In the genomic region with DNA sequence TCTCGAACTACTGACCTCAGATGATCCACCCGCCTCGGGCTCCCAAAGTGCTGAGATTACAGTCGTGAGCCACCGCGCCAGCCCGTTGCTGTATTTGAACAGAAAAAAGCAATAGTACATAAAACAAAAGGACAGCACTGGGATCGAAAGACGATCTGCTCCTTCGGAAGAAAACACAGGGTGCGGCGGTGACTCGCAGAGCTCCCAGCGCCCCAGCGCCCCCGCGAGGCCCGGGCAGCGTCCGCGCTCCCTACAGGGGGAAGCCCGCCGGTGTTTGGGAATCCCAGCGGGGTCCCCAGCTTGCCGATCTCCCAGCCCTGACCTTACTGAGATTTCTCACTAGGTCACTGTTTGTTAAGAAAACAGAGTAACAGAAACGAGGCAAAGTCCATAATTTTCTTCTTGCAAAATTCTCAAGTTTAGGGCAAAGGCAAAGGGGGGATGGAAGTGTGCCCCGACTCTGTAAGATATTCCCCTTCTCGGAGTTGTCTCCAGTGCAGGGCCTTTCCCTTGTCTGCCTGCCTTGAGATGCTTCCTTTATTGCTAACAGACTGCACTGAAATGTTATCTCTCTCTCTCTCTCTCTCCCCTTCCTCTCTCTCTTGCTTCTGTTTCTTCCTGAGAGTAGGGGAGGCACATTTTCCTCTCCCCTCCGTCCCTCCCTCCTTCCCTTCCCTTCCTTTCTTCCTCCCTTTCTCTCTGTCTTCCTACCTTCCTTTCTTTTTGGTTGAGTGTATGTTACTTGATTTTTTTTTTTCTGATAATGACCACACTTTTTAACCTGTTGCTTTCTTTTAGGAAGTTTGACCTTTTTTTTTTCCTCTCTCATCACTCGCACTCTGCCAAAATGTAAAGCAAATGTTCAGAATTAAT, we compare ENCODE assay signal across 9 cellular contexts.
A peak's percentile ranks its signal among the peaks of the same experiment; 100 is the strongest.
DNase-seq lines count a peak whose midpoint lies in the region; ATAC-seq and TF ChIP-seq lines count a peak whose summit lies in the region.
"Had no signal": no experiment of that assay in that cellular context is flagged by ENCODE, and none has a peak within 500 bp of the region (broad histone marks: within the 10 kb centered on the region; RNA-seq: fewer than 3 reads in every experiment).

No MANE protein-coding gene starts in this region.

- no peaks in the 10 kb centered on the region for H3K9me3 ChIP-seq in psoas muscle

- H3K27ac ChIP-seq in KMS-11 = no peak overlapping the region
- peak overlapping the region; percentile 94 for H3K27ac ChIP-seq in psoas muscle
- H3K27ac ChIP-seq: C4-2B had no signal

- 10 to 24% (median 19%) methylated on average over 30 of the region's 30 CpGs for WGBS in psoas muscle, 3 donors

- intact Hi-C loops in left cardiac atrium (cut with DNase I) (no loop called here), psoas muscle (cut with DNase I) (loop anchor here (5.0 kb wide), 3 partner anchors 42 to 467 kb away; a partner anchor contains a TSS)

- no peak overlapping the region for H3K4me2 ChIP-seq in KMS-11

- ATAC-seq in activated naive CD4-positive, alpha-beta T cell treated with anti-CD3 and anti-CD28 coated beads, Interleukin-2, amount 50 U/mL, for 72 hours = peak; percentile 78 to 89
- ATAC-seq in left cardiac atrium = peak; percentile 89 to 92
- peak; percentile 78 to 87 (median 84) for ATAC-seq in psoas muscle

- no peak overlapping the region for H3K27ac Mint-ChIP-seq in activated naive CD4-positive, alpha-beta T cell treated with anti-CD3 and anti-CD28 coated beads, Interleukin-2, amount 50 U/mL, for 72 hours

- peak overlapping the region; percentile 67 for H2AFZ ChIP-seq in KMS-11 (ENCODE audit: low read depth)

- no peak overlapping the region for H3K4me3 ChIP-seq in KMS-11 (IDR thresholded peaks at IDR 0.05; ENCODE audit: insufficient read depth, low read depth, low read length)
- peak overlapping the region; percentile 68 for H3K4me3 ChIP-seq in psoas muscle

- no peaks in the 10 kb centered on the region for H3K36me3 Mint-ChIP-seq in activated naive CD4-positive, alpha-beta T cell treated with anti-CD3 and anti-CD28 coated beads, Interleukin-2, amount 50 U/mL, for 72 hours

- TF ChIP-seq CTCF in KMS-11 (conservative IDR thresholded peaks at IDR 0.05; ENCODE audit: low read depth, low read length) (0 out of 2 replicates have a peak, but pooled peaks have one; percentile 17), psoas muscle (IDR thresholded peaks at IDR 0.05) (peak; percentile 67)

- no peaks in the 10 kb centered on the region for H4K20me1 ChIP-seq in KMS-11 (ENCODE audit: insufficient read depth)

- no peaks in the 10 kb centered on the region for H3K27me3 ChIP-seq in KMS-11 (ENCODE audit: insufficient read depth, low read depth)
- no peaks in the 10 kb centered on the region for H3K27me3 ChIP-seq in psoas muscle (ENCODE audit: insufficient read depth in 3 of 3, low read length in 2 of 3)

- H3K9ac ChIP-seq in KMS-11 = peak overlapping the region; percentile 44; the same call in 1 of the 2 replicates

- H3K4me1 ChIP-seq in KMS-11 (ENCODE audit: low read depth, poor library complexity, severe bottlenecking) = no peaks in the 10 kb centered on the region
- H3K4me1 ChIP-seq in psoas muscle = peaks cover 36% of the 10 kb centered on the region

- DNase-seq in NCI-H2171 treated with DMSO at 0.1 percent for 48 hours (lab: John Stamatoyannopoulos, UW) (peak; percentile 22), NCI-H2171 (lab: John Stamatoyannopoulos, UW) (no peak), left cardiac atrium (peak; percentile 71), psoas muscle (peak; percentile 76 to 89), globus pallidus (ENCODE audit: low spot score) (no peak), NCI-H1436 treated with DMSO at 0.1 percent for 48 hours (lab: John Stamatoyannopoulos, UW) (no peak)
- peak; percentile 56 to 57 for DNase-seq in activated naive CD4-positive, alpha-beta T cell treated with anti-CD3 and anti-CD28 coated beads, Interleukin-2, amount 50 U/mL, for 72 hours (ENCODE audit: low spot score in 2 of 2)

- no peaks in the 10 kb centered on the region for H3K36me3 ChIP-seq in KMS-11 (ENCODE audit: insufficient read depth)
- no peaks in the 10 kb centered on the region for H3K36me3 ChIP-seq in psoas muscle (ENCODE audit: insufficient read depth in 1 of 2, low read depth in 1 of 2)

- no peaks in the 10 kb centered on the region for H3K79me2 ChIP-seq in KMS-11 (ENCODE audit: insufficient read depth, low read depth)

- no peaks in the 10 kb centered on the region for H3K9me3 Mint-ChIP-seq in activated naive CD4-positive, alpha-beta T cell treated with anti-CD3 and anti-CD28 coated beads, Interleukin-2, amount 50 U/mL, for 72 hours

Comparison
In these comparisons a context has a peak if more than half of its experiments do, and no peak if none do; other contexts are left out.
1. DNase-seq: peak in NCI-H2171 treated with DMSO at 0.1 percent for 48 hours (single experiment), activated naive CD4-positive, alpha-beta T cell treated with anti-CD3 and anti-CD28 coated beads, Interleukin-2, amount 50 U/mL, for 72 hours (2 of 2), left cardiac atrium (single experiment) and psoas muscle (2 of 2); none in NCI-H2171 (single experiment), globus pallidus (single experiment) and NCI-H1436 treated with DMSO at 0.1 percent for 48 hours (single experiment).
2. intact Hi-C loops: an anchor here in psoas muscle (5.0 kb wide); none called in left cardiac atrium.
3. Peak in every context shown above with its lines, with median percentiles within 50 percentile points of each other: ATAC-seq.